1 cellular context compared by ENCODE assay signal in the genomic region with DNA sequence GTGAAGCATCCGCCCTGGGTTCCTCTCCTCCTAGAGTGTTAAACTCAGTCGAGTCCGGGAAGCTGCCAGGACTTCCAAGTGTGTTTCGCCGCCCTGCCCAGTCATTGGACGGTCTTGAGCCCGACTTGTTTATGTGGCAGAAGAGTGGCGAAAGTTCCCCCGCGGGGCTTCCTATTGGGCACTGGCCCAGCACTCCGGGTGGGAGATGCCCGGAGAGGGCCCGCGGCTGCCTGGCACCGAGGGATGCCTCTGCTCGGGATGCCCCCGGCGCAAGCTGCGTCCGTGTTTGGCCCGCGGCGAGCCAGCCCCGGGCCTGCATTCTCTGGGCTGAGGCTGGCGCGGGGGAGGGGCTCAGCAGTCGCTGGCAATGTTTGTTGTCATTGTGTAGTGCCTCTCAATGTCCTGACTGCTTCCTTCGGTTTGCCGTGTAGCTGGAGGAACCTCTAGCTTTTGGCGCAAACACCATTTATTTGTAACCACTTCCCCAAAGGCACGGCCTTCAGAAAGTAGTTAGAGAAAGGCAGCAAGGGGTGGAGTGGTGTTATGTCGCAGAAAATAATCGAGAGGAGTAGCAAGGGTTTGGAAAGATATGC.
TF ChIP-seq lines count a peak whose summit lies in the region.

No MANE protein-coding gene starts in this region.

TF ChIP-seq in K562, 482 proteins besides CTCF, POLR2A, EP300 and RAD21 (continued from another document and continues in another):
- TF ChIP-seq, protein P1, sequence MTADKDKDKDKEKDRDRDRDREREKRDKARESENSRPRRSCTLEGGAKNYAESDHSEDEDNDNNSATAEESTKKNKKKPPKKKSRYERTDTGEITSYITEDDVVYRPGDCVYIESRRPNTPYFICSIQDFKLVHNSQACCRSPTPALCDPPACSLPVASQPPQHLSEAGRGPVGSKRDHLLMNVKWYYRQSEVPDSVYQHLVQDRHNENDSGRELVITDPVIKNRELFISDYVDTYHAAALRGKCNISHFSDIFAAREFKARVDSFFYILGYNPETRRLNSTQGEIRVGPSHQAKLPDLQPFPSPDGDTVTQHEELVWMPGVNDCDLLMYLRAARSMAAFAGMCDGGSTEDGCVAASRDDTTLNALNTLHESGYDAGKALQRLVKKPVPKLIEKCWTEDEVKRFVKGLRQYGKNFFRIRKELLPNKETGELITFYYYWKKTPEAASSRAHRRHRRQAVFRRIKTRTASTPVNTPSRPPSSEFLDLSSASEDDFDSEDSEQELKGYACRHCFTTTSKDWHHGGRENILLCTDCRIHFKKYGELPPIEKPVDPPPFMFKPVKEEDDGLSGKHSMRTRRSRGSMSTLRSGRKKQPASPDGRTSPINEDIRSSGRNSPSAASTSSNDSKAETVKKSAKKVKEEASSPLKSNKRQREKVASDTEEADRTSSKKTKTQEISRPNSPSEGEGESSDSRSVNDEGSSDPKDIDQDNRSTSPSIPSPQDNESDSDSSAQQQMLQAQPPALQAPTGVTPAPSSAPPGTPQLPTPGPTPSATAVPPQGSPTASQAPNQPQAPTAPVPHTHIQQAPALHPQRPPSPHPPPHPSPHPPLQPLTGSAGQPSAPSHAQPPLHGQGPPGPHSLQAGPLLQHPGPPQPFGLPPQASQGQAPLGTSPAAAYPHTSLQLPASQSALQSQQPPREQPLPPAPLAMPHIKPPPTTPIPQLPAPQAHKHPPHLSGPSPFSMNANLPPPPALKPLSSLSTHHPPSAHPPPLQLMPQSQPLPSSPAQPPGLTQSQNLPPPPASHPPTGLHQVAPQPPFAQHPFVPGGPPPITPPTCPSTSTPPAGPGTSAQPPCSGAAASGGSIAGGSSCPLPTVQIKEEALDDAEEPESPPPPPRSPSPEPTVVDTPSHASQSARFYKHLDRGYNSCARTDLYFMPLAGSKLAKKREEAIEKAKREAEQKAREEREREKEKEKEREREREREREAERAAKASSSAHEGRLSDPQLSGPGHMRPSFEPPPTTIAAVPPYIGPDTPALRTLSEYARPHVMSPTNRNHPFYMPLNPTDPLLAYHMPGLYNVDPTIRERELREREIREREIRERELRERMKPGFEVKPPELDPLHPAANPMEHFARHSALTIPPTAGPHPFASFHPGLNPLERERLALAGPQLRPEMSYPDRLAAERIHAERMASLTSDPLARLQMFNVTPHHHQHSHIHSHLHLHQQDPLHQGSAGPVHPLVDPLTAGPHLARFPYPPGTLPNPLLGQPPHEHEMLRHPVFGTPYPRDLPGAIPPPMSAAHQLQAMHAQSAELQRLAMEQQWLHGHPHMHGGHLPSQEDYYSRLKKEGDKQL (CRISPR knock-in tag; IDR thresholded peaks at IDR 0.05; ENCODE audit: borderline replicate concordance), result no peak
- no peak for TF ChIP-seq ZNF165 (CRISPR knock-in tag; IDR thresholded peaks at IDR 0.05; ENCODE audit: borderline replicate concordance)
- TF ChIP-seq ZNF174 (CRISPR knock-in tag; IDR thresholded peaks at IDR 0.05), result no peak
- 0 out of 2 replicates have a peak, but pooled peaks have one; percentile 12 for TF ChIP-seq GATAD2A (IDR thresholded peaks at IDR 0.05)
- no peak for TF ChIP-seq ZNF316 (IDR thresholded peaks at IDR 0.05)
- TF ChIP-seq TBL1XR1 (IDR thresholded peaks at IDR 0.05; ENCODE audit: low read length in 2 of 2), result no peak
- TF ChIP-seq, protein P2, sequence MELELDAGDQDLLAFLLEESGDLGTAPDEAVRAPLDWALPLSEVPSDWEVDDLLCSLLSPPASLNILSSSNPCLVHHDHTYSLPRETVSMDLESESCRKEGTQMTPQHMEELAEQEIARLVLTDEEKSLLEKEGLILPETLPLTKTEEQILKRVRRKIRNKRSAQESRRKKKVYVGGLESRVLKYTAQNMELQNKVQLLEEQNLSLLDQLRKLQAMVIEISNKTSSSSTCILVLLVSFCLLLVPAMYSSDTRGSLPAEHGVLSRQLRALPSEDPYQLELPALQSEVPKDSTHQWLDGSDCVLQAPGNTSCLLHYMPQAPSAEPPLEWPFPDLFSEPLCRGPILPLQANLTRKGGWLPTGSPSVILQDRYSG (tag; conservative IDR thresholded peaks at IDR 0.05; ENCODE audit: low read depth), result no peak
- TF ChIP-seq DPF2 (IDR thresholded peaks at IDR 0.05), result 0 out of 2 replicates have a peak, but pooled peaks have one; percentile 5
- no peak for TF ChIP-seq TFAM (CRISPR knock-in tag; conservative IDR thresholded peaks at IDR 0.05)
- TF ChIP-seq ZNF717 (CRISPR knock-in tag; IDR thresholded peaks at IDR 0.05), result no peak
- TF ChIP-seq, protein P3, sequence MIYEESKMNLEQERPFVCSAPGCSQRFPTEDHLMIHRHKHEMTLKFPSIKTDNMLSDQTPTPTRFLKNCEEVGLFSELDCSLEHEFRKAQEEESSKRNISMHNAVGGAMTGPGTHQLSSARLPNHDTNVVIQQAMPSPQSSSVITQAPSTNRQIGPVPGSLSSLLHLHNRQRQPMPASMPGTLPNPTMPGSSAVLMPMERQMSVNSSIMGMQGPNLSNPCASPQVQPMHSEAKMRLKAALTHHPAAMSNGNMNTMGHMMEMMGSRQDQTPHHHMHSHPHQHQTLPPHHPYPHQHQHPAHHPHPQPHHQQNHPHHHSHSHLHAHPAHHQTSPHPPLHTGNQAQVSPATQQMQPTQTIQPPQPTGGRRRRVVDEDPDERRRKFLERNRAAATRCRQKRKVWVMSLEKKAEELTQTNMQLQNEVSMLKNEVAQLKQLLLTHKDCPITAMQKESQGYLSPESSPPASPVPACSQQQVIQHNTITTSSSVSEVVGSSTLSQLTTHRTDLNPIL (CRISPR knock-in tag; IDR thresholded peaks at IDR 0.05), result no peak
- no peak for TF ChIP-seq ZNF586 (CRISPR knock-in tag; conservative IDR thresholded peaks at IDR 0.05)
- TF ChIP-seq TEAD2 (tag; IDR thresholded peaks at IDR 0.05), result no peak
- TF ChIP-seq FOXJ2 (tag; IDR thresholded peaks at IDR 0.05), result no peak
- TF ChIP-seq, protein P4, sequence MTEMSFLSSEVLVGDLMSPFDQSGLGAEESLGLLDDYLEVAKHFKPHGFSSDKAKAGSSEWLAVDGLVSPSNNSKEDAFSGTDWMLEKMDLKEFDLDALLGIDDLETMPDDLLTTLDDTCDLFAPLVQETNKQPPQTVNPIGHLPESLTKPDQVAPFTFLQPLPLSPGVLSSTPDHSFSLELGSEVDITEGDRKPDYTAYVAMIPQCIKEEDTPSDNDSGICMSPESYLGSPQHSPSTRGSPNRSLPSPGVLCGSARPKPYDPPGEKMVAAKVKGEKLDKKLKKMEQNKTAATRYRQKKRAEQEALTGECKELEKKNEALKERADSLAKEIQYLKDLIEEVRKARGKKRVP (CRISPR knock-in tag; IDR thresholded peaks at IDR 0.05), result 0 out of 2 replicates have a peak, but pooled peaks have one; percentile 37
- TF ChIP-seq ZFPM2 (CRISPR knock-in tag; IDR thresholded peaks at IDR 0.05), result no peak
- TF ChIP-seq TAF1 (IDR thresholded peaks at IDR 0.05; ENCODE audit: control insufficient read depth, extremely low read depth, insufficient read depth, low read length, severe bottlenecking), result peak; percentile 47
- no peak for TF ChIP-seq RBM39 (optimal IDR thresholded peaks at IDR 0.05; ENCODE audit: low read depth, low read length)
- TF ChIP-seq COPS2 (conservative IDR thresholded peaks at IDR 0.05), result no peak
- TF ChIP-seq, protein P5, sequence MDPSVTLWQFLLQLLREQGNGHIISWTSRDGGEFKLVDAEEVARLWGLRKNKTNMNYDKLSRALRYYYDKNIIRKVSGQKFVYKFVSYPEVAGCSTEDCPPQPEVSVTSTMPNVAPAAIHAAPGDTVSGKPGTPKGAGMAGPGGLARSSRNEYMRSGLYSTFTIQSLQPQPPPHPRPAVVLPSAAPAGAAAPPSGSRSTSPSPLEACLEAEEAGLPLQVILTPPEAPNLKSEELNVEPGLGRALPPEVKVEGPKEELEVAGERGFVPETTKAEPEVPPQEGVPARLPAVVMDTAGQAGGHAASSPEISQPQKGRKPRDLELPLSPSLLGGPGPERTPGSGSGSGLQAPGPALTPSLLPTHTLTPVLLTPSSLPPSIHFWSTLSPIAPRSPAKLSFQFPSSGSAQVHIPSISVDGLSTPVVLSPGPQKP (CRISPR knock-in tag; IDR thresholded peaks at IDR 0.05), result no peak
- no peak for TF ChIP-seq FOXJ3 (CRISPR knock-in tag; IDR thresholded peaks at IDR 0.05)
- TF ChIP-seq ZNF324 (CRISPR knock-in tag; IDR thresholded peaks at IDR 0.05), result no peak
- TF ChIP-seq TAF7 (tag; IDR thresholded peaks at IDR 0.05), result no peak
- no peak for TF ChIP-seq TAF15 (IDR thresholded peaks at IDR 0.05; ENCODE audit: low read depth, low read length)
- TF ChIP-seq, protein P6, sequence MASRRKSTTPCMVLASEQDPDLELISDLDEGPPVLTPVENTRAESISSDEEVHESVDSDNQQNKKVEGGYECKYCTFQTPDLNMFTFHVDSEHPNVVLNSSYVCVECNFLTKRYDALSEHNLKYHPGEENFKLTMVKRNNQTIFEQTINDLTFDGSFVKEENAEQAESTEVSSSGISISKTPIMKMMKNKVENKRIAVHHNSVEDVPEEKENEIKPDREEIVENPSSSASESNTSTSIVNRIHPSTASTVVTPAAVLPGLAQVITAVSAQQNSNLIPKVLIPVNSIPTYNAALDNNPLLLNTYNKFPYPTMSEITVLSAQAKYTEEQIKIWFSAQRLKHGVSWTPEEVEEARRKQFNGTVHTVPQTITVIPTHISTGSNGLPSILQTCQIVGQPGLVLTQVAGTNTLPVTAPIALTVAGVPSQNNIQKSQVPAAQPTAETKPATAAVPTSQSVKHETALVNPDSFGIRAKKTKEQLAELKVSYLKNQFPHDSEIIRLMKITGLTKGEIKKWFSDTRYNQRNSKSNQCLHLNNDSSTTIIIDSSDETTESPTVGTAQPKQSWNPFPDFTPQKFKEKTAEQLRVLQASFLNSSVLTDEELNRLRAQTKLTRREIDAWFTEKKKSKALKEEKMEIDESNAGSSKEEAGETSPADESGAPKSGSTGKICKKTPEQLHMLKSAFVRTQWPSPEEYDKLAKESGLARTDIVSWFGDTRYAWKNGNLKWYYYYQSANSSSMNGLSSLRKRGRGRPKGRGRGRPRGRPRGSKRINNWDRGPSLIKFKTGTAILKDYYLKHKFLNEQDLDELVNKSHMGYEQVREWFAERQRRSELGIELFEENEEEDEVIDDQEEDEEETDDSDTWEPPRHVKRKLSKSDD (conservative IDR thresholded peaks at IDR 0.05; ENCODE audit: low read length), result no peak
- no peak for TF ChIP-seq C11orf30 (IDR thresholded peaks at IDR 0.05; ENCODE audit: low read depth)
- TF ChIP-seq ZNF41 (CRISPR knock-in tag; conservative IDR thresholded peaks at IDR 0.05), result no peak
- no peak for TF ChIP-seq TCF7L2 (IDR thresholded peaks at IDR 0.05; ENCODE audit: low read depth, low read length)
- TF ChIP-seq, protein P7, sequence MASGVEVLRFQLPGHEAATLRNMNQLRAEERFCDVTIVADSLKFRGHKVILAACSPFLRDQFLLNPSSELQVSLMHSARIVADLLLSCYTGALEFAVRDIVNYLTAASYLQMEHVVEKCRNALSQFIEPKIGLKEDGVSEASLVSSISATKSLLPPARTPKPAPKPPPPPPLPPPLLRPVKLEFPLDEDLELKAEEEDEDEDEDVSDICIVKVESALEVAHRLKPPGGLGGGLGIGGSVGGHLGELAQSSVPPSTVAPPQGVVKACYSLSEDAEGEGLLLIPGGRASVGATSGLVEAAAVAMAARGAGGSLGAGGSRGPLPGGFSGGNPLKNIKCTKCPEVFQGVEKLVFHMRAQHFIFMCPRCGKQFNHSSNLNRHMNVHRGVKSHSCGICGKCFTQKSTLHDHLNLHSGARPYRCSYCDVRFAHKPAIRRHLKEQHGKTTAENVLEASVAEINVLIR (CRISPR knock-in tag; IDR thresholded peaks at IDR 0.05), result no peak
- TF ChIP-seq ATF1 (CRISPR knock-in tag; IDR thresholded peaks at IDR 0.05), result no peak
- TF ChIP-seq ATF1 (tag; IDR thresholded peaks at IDR 0.05), result peak; percentile 41
- no peak for TF ChIP-seq NONO (IDR thresholded peaks at IDR 0.05; ENCODE audit: low read depth in 2 of 2, low read length in 1 of 2)
- TF ChIP-seq RFX7 (CRISPR knock-in tag; IDR thresholded peaks at IDR 0.05), result no peak
- no peak for TF ChIP-seq ZNF668 (CRISPR knock-in tag; IDR thresholded peaks at IDR 0.05)
- no peak for TF ChIP-seq ZEB2 (IDR thresholded peaks at IDR 0.05)
- TF ChIP-seq PREB (CRISPR knock-in tag; IDR thresholded peaks at IDR 0.05), result no peak
- TF ChIP-seq DACH1 (IDR thresholded peaks at IDR 0.05; ENCODE audit: partially characterized antibody), result no peak
- peak; percentile 76 for TF ChIP-seq SAP30 (IDR thresholded peaks at IDR 0.05; ENCODE audit: borderline replicate concordance, insufficient read depth, low read depth, low read length, poor library complexity, severe bottlenecking)
- TF ChIP-seq ARID4B (CRISPR knock-in tag; IDR thresholded peaks at IDR 0.05), result no peak
